17 cellular contexts compared by ENCODE assay signal in genomic region chr16:19481291-19481690, GRCh38.
"Had no signal": no experiment of that assay in that cellular context is flagged by ENCODE, and none has a peak within 500 bp of the region (broad histone marks: within the 10 kb centered on the region; RNA-seq: fewer than 3 reads in every experiment).

No MANE protein-coding gene starts in this region.

- H3K4me3 ChIP-seq: prostate gland, sigmoid colon, suprapubic skin had no signal

- ATAC-seq: left lobe of liver; natural killer cell treated with Interleukin-12 subunit alpha and Interleukin-12 subunit beta and Interleukin-15 and Interleukin-18, amount 100 ng/mL, for 72 hours had no signal

- H3K4me3 Mint-ChIP-seq: activated naive CD4-positive, alpha-beta T cell treated with anti-CD3 and anti-CD28 coated beads for 36 hours; central memory CD8-positive, alpha-beta T cell; natural killer cell treated with Interleukin-12 subunit alpha and Interleukin-12 subunit beta and Interleukin-15 and Interleukin-18, amount 100 ng/mL, for 72 hours; type B pancreatic cell had no signal

- DNase-seq: activated CD4-positive, alpha-beta T cell treated with anti-CD3 and anti-CD28 coated beads for 48 hours; activated naive CD4-positive, alpha-beta T cell treated with anti-CD3 and anti-CD28 coated beads for 36 hours; cortex of kidney; effector CD8-positive, alpha-beta T cell; head of caudate nucleus; islet precursor cell; nucleus accumbens; sigmoid colon; stimulated activated CD4-positive, alpha-beta T cell treated with anti-CD3 and anti-CD28 coated beads, Interleukin-12 subunit alpha, Interleukin-12 subunit beta, amount 100 ng/mL, for 4 hours; stimulated activated CD4-positive, alpha-beta T cell treated with anti-CD3 and anti-CD28 coated beads, Interleukin-2, amount 100 ng/mL, for 48 hours; stimulated activated naive CD4-positive, alpha-beta T cell treated with Interleukin-2 at 50 U/mL for 16 hours had no signal

- H3K36me3 Mint-ChIP-seq: natural killer cell treated with Interleukin-12 subunit alpha and Interleukin-12 subunit beta and Interleukin-15 and Interleukin-18, amount 100 ng/mL, for 72 hours; type B pancreatic cell had no signal

- H3K4me1 Mint-ChIP-seq: central memory CD8-positive, alpha-beta T cell had no signal

- H3K27ac Mint-ChIP-seq: activated naive CD4-positive, alpha-beta T cell treated with anti-CD3 and anti-CD28 coated beads for 36 hours; natural killer cell treated with Interleukin-12 subunit alpha and Interleukin-12 subunit beta and Interleukin-15 and Interleukin-18, amount 100 ng/mL, for 72 hours; type B pancreatic cell had no signal

- H3K27me3 Mint-ChIP-seq: type B pancreatic cell had no signal

- H3K9me3 Mint-ChIP-seq: activated naive CD4-positive, alpha-beta T cell treated with anti-CD3 and anti-CD28 coated beads for 36 hours; central memory CD8-positive, alpha-beta T cell; natural killer cell treated with Interleukin-12 subunit alpha and Interleukin-12 subunit beta and Interleukin-15 and Interleukin-18, amount 100 ng/mL, for 72 hours; type B pancreatic cell had no signal
